In the genomic region with DNA sequence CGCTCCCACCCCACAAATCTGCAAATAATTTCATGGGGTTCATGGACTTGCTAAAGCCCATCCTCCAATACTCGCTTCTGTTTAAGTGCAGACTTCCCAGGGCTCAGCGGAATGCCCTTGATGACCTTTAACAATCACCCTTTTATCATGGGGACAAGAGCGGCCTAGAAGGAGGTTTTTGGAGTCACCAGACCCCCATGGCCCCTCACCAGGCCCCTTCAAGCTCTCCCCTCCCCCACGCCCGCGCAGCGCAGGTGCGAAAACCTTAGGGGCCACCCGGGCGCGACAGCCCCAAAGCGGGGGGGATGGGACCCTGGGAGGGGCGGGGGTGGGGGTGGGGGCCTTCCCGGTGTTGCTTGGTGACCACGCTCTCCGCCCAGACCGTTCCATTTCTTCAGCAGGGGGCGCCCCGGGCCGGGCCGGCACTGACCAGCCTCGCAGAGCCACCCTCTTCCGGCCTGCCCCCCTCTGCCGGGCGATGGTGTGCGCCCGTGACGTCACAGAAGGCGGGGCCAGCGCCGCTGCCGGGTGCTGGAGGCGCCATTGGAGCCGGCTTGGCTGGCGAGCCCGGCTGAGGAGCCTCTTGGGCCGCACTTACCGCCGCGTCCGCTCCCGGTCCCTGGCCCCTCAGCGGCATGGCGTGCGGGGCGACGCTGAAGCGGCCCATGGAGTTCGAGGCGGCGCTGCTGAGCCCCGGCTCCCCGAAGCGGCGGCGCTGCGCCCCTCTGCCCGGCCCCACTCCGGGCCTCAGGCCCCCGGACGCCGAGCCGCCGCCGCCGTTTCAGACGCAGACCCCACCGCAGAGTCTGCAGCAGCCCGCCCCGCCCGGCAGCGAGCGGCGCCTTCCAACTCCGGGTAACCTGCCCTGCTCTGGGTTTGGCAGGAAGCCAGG, we compare ENCODE assay signal across 8 cellular contexts. TPM values are rescaled to one million over a fixed set of nuclear protein-coding genes. Genes with fewer than 3 reads are reported as not detected.
A peak's percentile ranks its signal among the peaks of the same experiment; 100 is the strongest.
DNase-seq lines count a peak whose midpoint lies in the region; ATAC-seq and TF ChIP-seq lines count a peak whose summit lies in the region.

A gene with protein sequence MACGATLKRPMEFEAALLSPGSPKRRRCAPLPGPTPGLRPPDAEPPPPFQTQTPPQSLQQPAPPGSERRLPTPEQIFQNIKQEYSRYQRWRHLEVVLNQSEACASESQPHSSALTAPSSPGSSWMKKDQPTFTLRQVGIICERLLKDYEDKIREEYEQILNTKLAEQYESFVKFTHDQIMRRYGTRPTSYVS (plus strand): TSS at position 531 of the 892 bp plus-strand sequence. CDS start 105 bp downstream, at position 636.

- H3K27me3 ChIP-seq in adrenal gland = no peaks in the 10 kb centered on the region
- H3K27me3 ChIP-seq in heart left ventricle = no peaks in the 10 kb centered on the region
- no peaks in the 10 kb centered on the region for H3K27me3 ChIP-seq in transverse colon

- H3K36me3 ChIP-seq in adrenal gland (replicated peaks in 1 of 2) (no peaks in the 10 kb centered on the region), heart left ventricle (peaks cover 0 to 29% (median 3%) of the 10 kb centered on the region in 9 donors), transverse colon (no peaks in the 10 kb centered on the region)

- TF ChIP-seq CTCF in GM13976 (IDR thresholded peaks at IDR 0.05; ENCODE audit: borderline replicate concordance, control extremely low read depth, extremely low read depth, insufficient read depth, missing control alignments) (no peak), adrenal gland (IDR thresholded peaks at IDR 0.05) (peak in 3 of 6 experiments; percentile 17 to 35 (median 25)), heart left ventricle (IDR thresholded peaks at IDR 0.05) (peak in 9 of 12 donors; percentile 8 to 66 (median 37)), transverse colon (IDR thresholded peaks at IDR 0.05) (peak in 4 of 5 experiments; percentile 17 to 45 (median 31))

- 0 to 6% (median 1%) methylated on average over 4 to 76 of the region's 76 CpGs for WGBS in adrenal gland, 4 donors
- WGBS in heart left ventricle, 4 donors = 1 to 2% (median 1%) methylated on average over 20 to 76 of the region's 76 CpGs
- 1% methylated on average over 12 of the region's 76 CpGs; no CpG with 5 or more reads in 1 of the 2 donors for WGBS in transverse colon (ENCODE audit: low coverage in 1 of 2), 2 donors

- DNase-seq in GM13976 (ENCODE audit: low spot score) (peak; percentile 100), NCI-H1436 treated with DMSO at 0.1 percent for 48 hours (lab: John Stamatoyannopoulos, UW) (peak; percentile 56), T-helper 1 cell (peak; percentile 85 to 97 (median 89)), adrenal gland (peak; percentile 98 to 100 (median 99)), heart left ventricle (peak; percentile 98 to 100 (median 99)), pons (ENCODE audit: low spot score) (peak; percentile 93), transverse colon (peak; percentile 99)

- in situ Hi-C loops in GM13976 (cut with MboI; ENCODE audit: low sequenced_read_pairs, unreplicated experiment) = no loop called here
- in situ Hi-C loops in transverse colon (cut with MboI; ENCODE audit: low pct_ligation_motif_present in 1 of 4, low pct_unique_long_range_greater_than_20kb in 1 of 4, low sequenced_read_pairs in 3 of 4) = no loop called here

- H3K9me3 ChIP-seq in adrenal gland (replicated peaks in 1 of 3) (no peaks in the 10 kb centered on the region), heart left ventricle (no peaks in the 10 kb centered on the region), transverse colon (no peaks in the 10 kb centered on the region)

- TF ChIP-seq EP300 in transverse colon (IDR thresholded peaks at IDR 0.05; ENCODE audit: low read depth) = no peak

- H3K27ac ChIP-seq in adrenal gland (peak within 1 kb of the TSS; percentile 69 to 95 (median 90)), heart left ventricle (peak within 1 kb of the TSS; percentile 81 to 99 (median 94)), transverse colon (peak within 1 kb of the TSS; percentile 97 to 99 (median 98))

- H3K4me1 ChIP-seq in adrenal gland (replicated peaks in 1 of 2) (peaks cover 15 to 24% of the 10 kb centered on the region in 2 donors), heart left ventricle (peaks cover 0 to 44% (median 23%) of the 10 kb centered on the region in 12 donors), transverse colon (peaks cover 0 to 29% (median 18%) of the 10 kb centered on the region in 4 donors)

- intact Hi-C loops in adrenal gland (cut with DNase I) (loop anchor here in 1 of 2 donors (5.0 kb wide), 1 partner anchor 119 kb away; a partner anchor contains a TSS), heart left ventricle (cut with DNase I) (loop anchor here in 9 of 10 donors (1.0 to 10.0 kb wide), 6 partner anchors 35 to 134 kb away; a partner anchor contains a TSS), transverse colon (cut with DNase I; ENCODE audit: low total_unique reads) (no loop called here)

- peak within 1 kb of the TSS; percentile 20 to 87 (median 69) for H3K4me3 ChIP-seq in adrenal gland
- peak within 1 kb of the TSS; percentile 69 to 100 (median 96) for H3K4me3 ChIP-seq in heart left ventricle
- H3K4me3 ChIP-seq in transverse colon = peak within 1 kb of the TSS; percentile 82 to 100 (median 94)

- ATAC-seq in HG02852 (IDR thresholded peaks at IDR 0.05; ENCODE audit: unreplicated experiment) (peak; percentile 92), heart left ventricle (peak; percentile 97 to 99 (median 98))

- TF ChIP-seq POLR2A in adrenal gland (IDR thresholded peaks at IDR 0.05) = peak; percentile 86 to 95
- peak; percentile 94 to 98 for TF ChIP-seq POLR2A in heart left ventricle (IDR thresholded peaks at IDR 0.05)
- TF ChIP-seq POLR2A in transverse colon (IDR thresholded peaks at IDR 0.05) = peak; percentile 87

RNA-seq across cellular contexts. Expression of the gene that starts here (rescaled TPM):
- 10 to 100 TPM; 25.8 to 71.3 (median 40.7) TPM for total RNA-seq in adrenal gland
- 10 to 100 TPM in 2 of 3 donors, 1 to 10 TPM in 1; 9.1 to 56.0 (median 14.8) TPM for polyA plus RNA-seq in adrenal gland
- 10 to 100 TPM; 42.5 to 68.1 (median 59.1) TPM for total RNA-seq in heart left ventricle
- polyA plus RNA-seq in heart left ventricle = 10 to 100 TPM; 15.8 to 49.0 TPM
- 10 to 100 TPM; 38.5 to 70.7 (median 48.3) TPM for total RNA-seq in transverse colon

Comparison
In these comparisons a context has a peak if more than half of its experiments do, and no peak if none do; other contexts are left out.
1. Peak in every context shown above with its lines: DNase-seq, ATAC-seq, H3K4me3 ChIP-seq and H3K27ac ChIP-seq.